Comparison of ENCODE assay signal across 18 cellular contexts in the genomic region with DNA sequence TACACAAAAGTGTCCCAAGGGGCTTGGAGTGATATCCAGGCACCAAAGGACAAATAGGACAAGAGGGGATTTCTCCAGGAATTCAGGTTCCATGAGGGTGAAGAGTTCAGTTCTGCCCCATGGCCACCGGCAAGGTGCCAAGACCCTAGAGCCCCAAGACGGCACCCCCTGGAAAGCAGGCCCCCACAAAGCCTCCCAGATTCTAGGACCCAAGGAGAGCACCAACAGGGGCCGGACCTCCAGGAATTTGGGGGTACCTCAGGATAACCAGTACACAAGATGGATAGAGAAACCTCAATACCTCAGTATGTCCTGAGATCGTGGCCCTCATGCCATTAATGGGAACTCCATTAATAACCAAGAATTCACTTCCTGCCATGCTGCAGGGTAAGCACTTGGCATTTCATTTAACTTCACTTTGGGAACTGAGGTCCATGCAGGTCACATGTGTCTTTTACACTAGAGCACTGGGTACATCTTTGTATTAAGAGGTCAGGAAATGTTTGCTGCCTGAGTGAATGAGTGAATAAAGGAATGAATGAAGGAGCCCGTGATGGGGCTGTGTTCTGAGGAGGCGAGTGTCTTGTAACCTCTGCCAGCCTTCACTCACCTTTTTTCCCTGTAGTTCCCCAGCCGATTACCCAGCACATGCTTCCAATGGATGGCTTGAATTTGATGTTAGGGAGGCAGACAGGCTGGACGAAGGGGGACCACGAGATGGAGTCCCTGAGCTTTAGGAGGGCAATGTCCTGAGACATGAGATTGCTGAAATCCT.
DNase-seq lines count a peak whose midpoint lies in the region; ATAC-seq, FAIRE-seq and TF ChIP-seq lines count a peak whose summit lies in the region.
"Had no signal": no experiment of that assay in that cellular context is flagged by ENCODE, and none has a peak within 500 bp of the region (broad histone marks: within the 10 kb centered on the region; RNA-seq: fewer than 3 reads in every experiment).

No MANE protein-coding gene starts in this region.

- no peak for ATAC-seq in GM21717 (IDR thresholded peaks at IDR 0.05; ENCODE audit: unreplicated experiment)
- ATAC-seq in GM18511 (IDR thresholded peaks at IDR 0.05; ENCODE audit: unreplicated experiment), result no peak

- H3K27me3 Mint-ChIP-seq in nephron progenitor cell (ENCODE audit: low read depth, poor library complexity), result peaks cover 17% of the 10 kb centered on the region

- DNase-seq in EH (ENCODE audit: low read depth), result peak; percentile 19
- peak; percentile 32 for DNase-seq in HTR-8/SVneo (ENCODE audit: insufficient read length, low spot score)
- peak; percentile 26 for DNase-seq in choroid plexus epithelial cell (ENCODE audit: low read depth)
- no peak for DNase-seq in nephron progenitor cell
- no peak for DNase-seq in NCI-H1092 (lab: John Stamatoyannopoulos, UW)
- DNase-seq: activated CD4-positive, CD25-positive, alpha-beta regulatory T cell; activated CD8-positive, alpha-beta memory T cell treated with anti-CD3 and anti-CD28 coated beads, Interleukin-2, amount 50 U/mL, for 48 hours; activated naive CD8-positive, alpha-beta T cell treated with anti-CD3 and anti-CD28 coated beads for 36 hours; heart left ventricle; kidney glomerular epithelial cell; NCI-H446 treated with DMSO at 0.1 percent for 48 hours; PC-9 had no signal

- no peaks in the 10 kb centered on the region for H3K9me3 Mint-ChIP-seq in nephron progenitor cell
- H3K9me3 Mint-ChIP-seq: activated naive CD8-positive, alpha-beta T cell treated with anti-CD3 and anti-CD28 coated beads for 36 hours; CD14-positive monocyte; central memory CD8-positive, alpha-beta T cell had no signal

- H3K36me3 Mint-ChIP-seq in nephron progenitor cell (ENCODE audit: low read depth), result no peaks in the 10 kb centered on the region
- H3K36me3 Mint-ChIP-seq: activated naive CD8-positive, alpha-beta T cell treated with anti-CD3 and anti-CD28 coated beads for 36 hours; CD14-positive monocyte had no signal

- no peak overlapping the region for H3K4me3 ChIP-seq in choroid plexus epithelial cell (ENCODE audit: low read depth, low read length)
- H3K4me3 ChIP-seq: heart left ventricle, PC-9, prostate gland, testis had no signal

- H3K4me1 Mint-ChIP-seq in nephron progenitor cell, result peaks cover 5% of the 10 kb centered on the region
- H3K4me1 Mint-ChIP-seq: activated naive CD8-positive, alpha-beta T cell treated with anti-CD3 and anti-CD28 coated beads for 36 hours; CD14-positive monocyte; central memory CD8-positive, alpha-beta T cell had no signal

- no peak overlapping the region for H3K4me3 Mint-ChIP-seq in nephron progenitor cell
- H3K4me3 Mint-ChIP-seq: activated naive CD8-positive, alpha-beta T cell treated with anti-CD3 and anti-CD28 coated beads for 36 hours; CD14-positive monocyte; central memory CD8-positive, alpha-beta T cell had no signal

- H3K27ac Mint-ChIP-seq in nephron progenitor cell, result peak overlapping the region; percentile 41
- H3K27ac Mint-ChIP-seq: activated naive CD8-positive, alpha-beta T cell treated with anti-CD3 and anti-CD28 coated beads for 36 hours; CD14-positive monocyte had no signal

- no peak for FAIRE-seq in HTR-8/SVneo (lab: Jason Lieb, UNC)

- TF ChIP-seq CTCF in choroid plexus epithelial cell (conservative IDR thresholded peaks at IDR 0.05; ENCODE audit: low read depth, low read length) (peak; percentile 43), nephron progenitor cell (IDR thresholded peaks at IDR 0.05) (no peak)

Comparison
In these comparisons a context has a peak if more than half of its experiments do, and no peak if none do; other contexts are left out.
1. DNase-seq: peak in EH (single experiment), HTR-8/SVneo (single experiment) and choroid plexus epithelial cell (single experiment); none in nephron progenitor cell (single experiment) and NCI-H1092 (single experiment).